In genomic region chr10:131846224-131847101, GRCh38 we compare ENCODE assay signal across 21 cellular contexts. TPM values are rescaled to one million over a fixed set of nuclear protein-coding genes. Genes with fewer than 3 reads are reported as not detected.
DNase-seq lines count a peak whose midpoint lies in the region; ATAC-seq and TF ChIP-seq lines count a peak whose summit lies in the region.
"Had no signal": no experiment of that assay in that cellular context is flagged by ENCODE, and none has a peak within 500 bp of the region (broad histone marks: within the 10 kb centered on the region; RNA-seq: fewer than 3 reads in every experiment).

No MANE protein-coding gene starts in this region.

- no peak overlapping the region for H3K27ac Mint-ChIP-seq in chondrocyte (ENCODE audit: unreplicated experiment)
- H3K27ac Mint-ChIP-seq: activated CD8-positive, alpha-beta T cell treated with anti-CD3 and anti-CD28 coated beads for 36 hours; dendritic cell treated with granulocyte-macrophage colony-stimulating factor and Interleukin-4, amounts not matched to agents 40 ng/mL and 50 ng/mL, for 4 days had no signal

- H3K4me3 Mint-ChIP-seq in chondrocyte (ENCODE audit: unreplicated experiment): no peak overlapping the region
- H3K4me3 Mint-ChIP-seq: activated CD8-positive, alpha-beta T cell treated with anti-CD3 and anti-CD28 coated beads for 36 hours; dendritic cell treated with granulocyte-macrophage colony-stimulating factor and Interleukin-4, amounts not matched to agents 40 ng/mL and 50 ng/mL, for 4 days had no signal

- no peaks in the 10 kb centered on the region for H3K36me3 Mint-ChIP-seq in chondrocyte (ENCODE audit: low read depth)

- H3K36me3 ChIP-seq in BLaER1 treated with 17β-estradiol and CSF1 and Interleukin-3, amounts not matched to agents 10 nM and 100 nM: no peaks in the 10 kb centered on the region
- H3K36me3 ChIP-seq: breast epithelium had no signal

- no peak overlapping the region for H3K4me3 ChIP-seq in BLaER1 treated with 17β-estradiol and CSF1 and Interleukin-3, amounts not matched to agents 10 nM and 100 nM
- H3K4me3 ChIP-seq: breast epithelium had no signal

- H3K9ac ChIP-seq in BLaER1 treated with 17β-estradiol and CSF1 and Interleukin-3, amounts not matched to agents 10 nM and 100 nM: no peak overlapping the region
- H3K9ac ChIP-seq: SK-N-SH had no signal

- TF ChIP-seq CTCF in chondrocyte (IDR thresholded peaks at IDR 0.05): no peak

- DNase-seq in NCI-H1105 (lab: John Stamatoyannopoulos, UW) (peak; percentile 36), chondrocyte (ENCODE audit: low spot score) (peak; percentile 78), posterior vena cava (ENCODE audit: low spot score) (peak; percentile 58), T-helper 2 cell (no peak)
- DNase-seq: activated CD4-positive, CD25-positive, alpha-beta regulatory T cell; activated CD8-positive, alpha-beta T cell treated with anti-CD3 and anti-CD28 coated beads for 36 hours; foreskin fibroblast; kidney glomerular epithelial cell; mesendoderm; MM.1S; NCI-H2081; NCI-H82; SK-N-SH; T1000 had no signal

- intact Hi-C loops in posterior vena cava (cut with DNase I): no loop called here

- peaks cover 1 to 28% (median 14%) of the 10 kb centered on the region in 10 experiments; a peak in 17 of 20 replicates for H3K4me1 ChIP-seq in BLaER1 treated with 17β-estradiol and CSF1 and Interleukin-3, amounts not matched to agents 10 nM and 100 nM
- H3K4me1 ChIP-seq: breast epithelium had no signal

- no peak overlapping the region for H3K27ac ChIP-seq in BLaER1 treated with 17β-estradiol and CSF1 and Interleukin-3, amounts not matched to agents 10 nM and 100 nM
- H3K27ac ChIP-seq: breast epithelium had no signal

- peaks cover 3% of the 10 kb centered on the region for H3K27me3 Mint-ChIP-seq in chondrocyte (ENCODE audit: low read depth)
- H3K27me3 Mint-ChIP-seq: activated CD8-positive, alpha-beta T cell treated with anti-CD3 and anti-CD28 coated beads for 36 hours; dendritic cell treated with granulocyte-macrophage colony-stimulating factor and Interleukin-4, amounts not matched to agents 40 ng/mL and 50 ng/mL, for 4 days had no signal

- H3K27me3 ChIP-seq in BLaER1 treated with 17β-estradiol and CSF1 and Interleukin-3, amounts not matched to agents 10 nM and 100 nM: no peaks in the 10 kb centered on the region

- H3K9me3 ChIP-seq in BLaER1 treated with 17β-estradiol and CSF1 and Interleukin-3, amounts not matched to agents 10 nM and 100 nM (replicated peaks in 1 of 11): no peaks in the 10 kb centered on the region
- H3K9me3 ChIP-seq: breast epithelium, SK-N-SH had no signal

- H3K4me2 ChIP-seq in BLaER1 treated with 17β-estradiol and CSF1 and Interleukin-3, amounts not matched to agents 10 nM and 100 nM: peak overlapping the region in 7 of 11 experiments; percentile 16 to 47 (median 31); a peak in 10 of 22 replicates
- H3K4me2 ChIP-seq: SK-N-SH had no signal

- H4K20me1 ChIP-seq in BLaER1 treated with 17β-estradiol and CSF1 and Interleukin-3, amounts not matched to agents 10 nM and 100 nM: peaks cover 0 to 18% (median 0%) of the 10 kb centered on the region in 11 experiments; a peak in 3 of 22 replicates

- H3K9me3 Mint-ChIP-seq in chondrocyte (ENCODE audit: low read depth): no peaks in the 10 kb centered on the region

- no peak for TF ChIP-seq POLR2A in GM18505 (IDR thresholded peaks at IDR 0.05; ENCODE audit: borderline replicate concordance, extremely low read depth, insufficient read depth, insufficient read length)

- H3K4me1 Mint-ChIP-seq in chondrocyte (ENCODE audit: low read depth): no peaks in the 10 kb centered on the region

- ATAC-seq in GM21423 (IDR thresholded peaks at IDR 0.05; ENCODE audit: unreplicated experiment) (no peak), GM18505 (IDR thresholded peaks at IDR 0.05; ENCODE audit: unreplicated experiment) (no peak), HG03457 (IDR thresholded peaks at IDR 0.05; ENCODE audit: unreplicated experiment) (no peak)
- ATAC-seq: activated CD8-positive, alpha-beta T cell treated with anti-CD3 and anti-CD28 coated beads for 36 hours; Panc1 had no signal

RNA-seq across cellular contexts. Expression of gene PPP2R2D, which starts 54.3 kb away (rescaled TPM):
- 24.3 to 27.5 TPM (median 25.1 TPM) in 3 replicates for total RNA-seq in chondrocyte
- total RNA-seq in posterior vena cava: 10 to 100 TPM; 23.5 to 23.7 TPM

Comparison
In these comparisons a context has a peak if more than half of its experiments do, and no peak if none do; other contexts are left out.
1. DNase-seq: peak in NCI-H1105 (single experiment), chondrocyte (single experiment) and posterior vena cava (single experiment); none in T-helper 2 cell (0 of 5).